ENCODE assay signal across 19 cellular contexts in the genomic region with DNA sequence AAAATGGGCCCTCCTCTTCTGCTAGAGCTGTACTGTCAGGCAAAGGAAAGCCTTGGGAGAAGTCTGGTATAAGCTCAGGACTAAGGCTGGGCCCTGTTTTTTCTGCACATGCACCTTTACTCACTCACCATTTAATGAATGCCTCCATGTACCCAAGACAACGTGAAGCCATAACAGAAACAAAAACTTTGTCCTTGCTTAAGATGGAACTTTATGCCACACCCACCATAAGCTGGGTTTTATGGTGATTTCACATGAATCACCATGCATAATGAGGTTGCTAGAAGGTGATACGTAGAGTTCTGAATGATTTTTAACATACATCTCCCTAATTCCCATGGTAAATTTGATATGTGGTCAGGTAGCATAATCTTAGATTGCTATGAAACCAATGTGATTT.
DNase-seq lines count a peak whose midpoint lies in the region; ATAC-seq and TF ChIP-seq lines count a peak whose summit lies in the region.
"Had no signal": no experiment of that assay in that cellular context is flagged by ENCODE, and none has a peak within 500 bp of the region (broad histone marks: within the 10 kb centered on the region; RNA-seq: fewer than 3 reads in every experiment).

No MANE protein-coding gene starts in this region.

- no peak overlapping the region for H3K4me3 ChIP-seq in esophagus (ENCODE audit: low read depth in 1 of 2, low read length in 2 of 2)
- no peak overlapping the region for H3K4me3 ChIP-seq in mucosa of rectum (ENCODE audit: low read length in 2 of 2)
- H3K4me3 ChIP-seq: gastrocnemius medialis had no signal

- WGBS in esophagus, 2 donors, result 58 to 61% methylated on average over 2 of the region's 2 CpGs

- no peak overlapping the region for H3K27ac ChIP-seq in RWPE1
- peak overlapping the region; percentile 35 to 60 for H3K27ac ChIP-seq in esophagus (ENCODE audit: low read depth in 2 of 2, low read length in 1 of 2)
- peak overlapping the region; percentile 52 to 59 for H3K27ac ChIP-seq in mucosa of rectum (ENCODE audit: low read depth in 2 of 2, low read length in 2 of 2)
- H3K27ac ChIP-seq: gastrocnemius medialis had no signal

- no peaks in the 10 kb centered on the region for H3K27me3 ChIP-seq in esophagus (ENCODE audit: control insufficient read depth in 1 of 2, insufficient read depth in 2 of 2, low read length in 2 of 2)
- no peaks in the 10 kb centered on the region for H3K27me3 ChIP-seq in mucosa of rectum (ENCODE audit: control insufficient read depth in 2 of 2, insufficient read depth in 2 of 2, low read length in 2 of 2)
- H3K27me3 ChIP-seq: gastrocnemius medialis had no signal

- no peaks in the 10 kb centered on the region for H3K36me3 ChIP-seq in esophagus (ENCODE audit: control insufficient read depth in 2 of 2, insufficient read depth in 2 of 2, low read length in 1 of 2)
- H3K36me3 ChIP-seq in mucosa of rectum (ENCODE audit: control insufficient read depth in 2 of 2, insufficient read depth in 2 of 2, low read length in 2 of 2), result no peaks in the 10 kb centered on the region
- H3K36me3 ChIP-seq: gastrocnemius medialis had no signal

- H3K4me1 ChIP-seq in esophagus (ENCODE audit: control insufficient read depth in 2 of 2, insufficient read depth in 2 of 2, low read length in 1 of 2), result peaks cover 0 to 5% of the 10 kb centered on the region in 2 donors
- H3K4me1 ChIP-seq in mucosa of rectum (ENCODE audit: control insufficient read depth in 2 of 2, insufficient read depth in 2 of 2, low read length in 2 of 2), result peaks cover 4 to 21% of the 10 kb centered on the region in 2 donors
- H3K4me1 ChIP-seq: gastrocnemius medialis had no signal

- no peaks in the 10 kb centered on the region for H3K9me3 ChIP-seq in esophagus (ENCODE audit: control insufficient read depth in 2 of 2, insufficient read depth in 1 of 2, low read depth in 1 of 2, low read length in 1 of 2)
- H3K9me3 ChIP-seq in mucosa of rectum (ENCODE audit: control insufficient read depth in 2 of 2, low read length in 2 of 2), result no peaks in the 10 kb centered on the region
- H3K9me3 ChIP-seq: gastrocnemius medialis had no signal

- DNase-seq in ELR (ENCODE audit: low read depth) (peak; percentile 9), RWPE1 (ENCODE audit: low spot score) (peak; percentile 19), 8988T (no peak)
- DNase-seq in effector CD4-positive, alpha-beta T cell, result no peak
- DNase-seq: activated CD4-positive, alpha-beta T cell treated with anti-CD3 and anti-CD28 coated beads, Interleukin-2, amount 50 U/mL, for 48 hours; activated CD4-positive, CD25-positive, alpha-beta regulatory T cell; activated CD8-positive, alpha-beta memory T cell treated with anti-CD3 and anti-CD28 coated beads, Interleukin-2, amount 50 U/mL, for 48 hours; gastrocnemius medialis; HCEC 1CT; islet precursor cell; NCI-H69; occipital lobe; Right ventricle myocardium superior; T1000; trophoblast cell had no signal

- POLR2A ChIA-PET in RWPE1 (lab: Yijun Ruan, JAX; ENCODE audit: low non-redundant PET), result no interaction called here

- H3K9ac ChIP-seq in mucosa of rectum (ENCODE audit: low read depth in 1 of 2, low read length in 2 of 2), result no peak overlapping the region

- CTCF ChIA-PET in RWPE1 (lab: Yijun Ruan, JAX), result interaction anchor here (0.6 kb wide), 1 partner anchor 114 kb away, joined by 4 read pairs; no protein-coding TSS in a partner anchor

- ATAC-seq in GM18511 (IDR thresholded peaks at IDR 0.05; ENCODE audit: unreplicated experiment), result no peak
- ATAC-seq in GM19351 (IDR thresholded peaks at IDR 0.05; ENCODE audit: unreplicated experiment), result no peak
- ATAC-seq: gastrocnemius medialis had no signal

- TF ChIP-seq CTCF in RWPE1 (conservative IDR thresholded peaks at IDR 0.05; ENCODE audit: low read depth), result no peak

Comparison
In these comparisons a context has a peak if more than half of its experiments do, and no peak if none do; other contexts are left out.
1. DNase-seq: peak in ELR (single experiment) and RWPE1 (single experiment); none in 8988T (single experiment) and effector CD4-positive, alpha-beta T cell (single experiment).